23 cellular contexts compared by ENCODE assay signal in the genomic region with DNA sequence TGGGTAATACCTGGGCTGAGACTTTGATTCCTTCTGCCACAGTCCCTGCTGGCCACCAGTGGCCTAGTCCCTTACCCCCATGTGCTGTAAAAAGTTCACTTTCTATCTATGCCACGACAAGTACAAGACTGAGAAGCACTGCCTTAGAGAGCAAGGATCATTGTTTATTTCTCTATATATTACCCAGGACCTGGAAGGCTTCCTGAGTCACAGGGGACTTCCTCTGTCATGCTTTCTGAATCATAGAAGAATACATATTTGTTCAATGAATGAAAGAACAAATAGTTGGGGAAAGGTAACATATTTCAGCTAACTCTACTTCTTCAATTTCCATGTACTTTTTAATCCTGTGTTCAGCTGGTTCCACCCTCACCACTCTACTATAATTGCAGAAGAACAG. TPM values are rescaled to one million over a fixed set of nuclear protein-coding genes. Genes with fewer than 3 reads are reported as not detected.
"Had no signal": no experiment of that assay in that cellular context is flagged by ENCODE, and none has a peak within 500 bp of the region (broad histone marks: within the 10 kb centered on the region; RNA-seq: fewer than 3 reads in every experiment).

No MANE protein-coding gene starts in this region.

- H3K4me2 ChIP-seq: smooth muscle cell had no signal

- H3K9me3 ChIP-seq: esophagus muscularis mucosa, sigmoid colon, stomach, suprapubic skin had no signal

- H3K4me3 ChIP-seq: cardiac muscle cell, esophagus muscularis mucosa, heart right ventricle, lower lobe of right lung, sigmoid colon, smooth muscle cell, stomach, suprapubic skin, tibial nerve had no signal

- H3K4me1 ChIP-seq: heart right ventricle, lower lobe of right lung, tibial nerve had no signal

- H3K27me3 ChIP-seq: sigmoid colon had no signal

- H3K27ac ChIP-seq: cardiac muscle cell, esophagus muscularis mucosa, heart right ventricle, lower lobe of right lung, sigmoid colon, stomach, suprapubic skin, tibial nerve had no signal

- H3K36me3 ChIP-seq: cardiac muscle cell, esophagus muscularis mucosa, heart right ventricle, lower lobe of right lung, sigmoid colon, stomach, suprapubic skin, tibial nerve had no signal

- DNase-seq: activated CD4-positive, alpha-beta memory T cell treated with anti-CD3 and anti-CD28 coated beads, Interleukin-2, amount 10 ng/mL, durations not matched to agents 7 days and 5 days; activated effector memory CD4-positive, alpha-beta T cell treated with Interleukin-2 at 50 U/mL for 16 hours; activated naive CD4-positive, alpha-beta T cell treated with anti-CD3 and anti-CD28 coated beads for 36 hours; activated naive CD8-positive, alpha-beta T cell treated with anti-CD3 and anti-CD28 coated beads, Interleukin-2, amount 10 ng/mL, durations not matched to agents 7 days and 5 days; activated T-cell treated with anti-CD3 and anti-CD28 coated beads, Interleukin-2, amount 50 U/mL, for 72 hours; amniotic stem cell; effector CD8-positive, alpha-beta T cell; heart right ventricle; islet precursor cell; lower lobe of right lung; naive thymus-derived CD4-positive, alpha-beta T cell; sigmoid colon; stimulated activated CD4-positive, alpha-beta T cell treated with anti-CD3 and anti-CD28 coated beads, Interleukin-15, amount 100 ng/mL, for 24 hours; stomach; T1000 had no signal

- ATAC-seq: activated T-cell treated with anti-CD3 and anti-CD28 coated beads, Interleukin-2, amount 50 U/mL, for 72 hours; heart right ventricle; lower lobe of right lung; naive thymus-derived CD4-positive, alpha-beta T cell; stimulated activated memory B cell treated with anti-CD40 and anti-IgM and Interleukin-4, amounts not matched to agents 10 μg/mL and 1 μg/mL and 100 μg/mL, for 72 hours; WTC11 had no signal

RNA-seq across cellular contexts. Expression of a gene that starts 5.5 kb away (rescaled TPM):
- total RNA-seq: activated CD4-positive, alpha-beta memory T cell treated with anti-CD3 and anti-CD28 coated beads, Interleukin-2, amount 10 ng/mL, durations not matched to agents 7 days and 5 days; activated naive CD4-positive, alpha-beta T cell treated with anti-CD3 and anti-CD28 coated beads for 36 hours; activated naive CD8-positive, alpha-beta T cell treated with anti-CD3 and anti-CD28 coated beads, Interleukin-2, amount 10 ng/mL, durations not matched to agents 7 days and 5 days; activated T-cell treated with anti-CD3 and anti-CD28 coated beads, Interleukin-2, amount 50 U/mL, for 72 hours; renal cortical epithelial cell; smooth muscle cell had no signal
